19 cellular contexts compared by ENCODE assay signal in the genomic region with DNA sequence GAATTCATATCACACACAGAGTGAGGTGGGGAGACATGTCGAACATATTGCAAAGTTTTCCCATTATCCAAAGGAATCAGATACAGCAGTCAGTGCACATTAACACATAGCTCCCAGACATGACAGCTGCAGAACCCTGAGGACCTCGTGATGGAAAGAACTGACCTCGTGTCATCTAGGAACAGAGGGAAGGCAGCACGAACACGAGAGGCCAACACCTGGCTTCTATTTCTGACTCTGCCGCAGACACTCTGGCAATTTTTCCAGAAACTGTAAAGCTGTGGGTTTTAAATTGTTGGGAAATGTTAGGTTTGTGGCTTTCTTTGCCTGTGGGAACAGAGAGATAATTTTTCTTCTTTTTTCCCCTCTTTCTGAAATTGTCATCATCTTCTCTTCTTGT.
DNase-seq lines count a peak whose midpoint lies in the region; ATAC-seq and TF ChIP-seq lines count a peak whose summit lies in the region.
"Had no signal": no experiment of that assay in that cellular context is flagged by ENCODE, and none has a peak within 500 bp of the region (broad histone marks: within the 10 kb centered on the region; RNA-seq: fewer than 3 reads in every experiment).

No MANE protein-coding gene starts in this region.

- no peaks in the 10 kb centered on the region for H3K36me3 Mint-ChIP-seq in activated CD4-positive, alpha-beta T cell treated with anti-CD3 and anti-CD28 coated beads for 36 hours (ENCODE audit: low read depth)

- POLR2A ChIA-PET in activated CD4-positive, alpha-beta T cell treated with anti-CD3 and anti-CD28 coated beads for 36 hours (lab: Charles Lee) = no interaction called here

- H3K9me3 ChIP-seq in prostate gland = no peaks in the 10 kb centered on the region
- H3K9me3 ChIP-seq: Caco-2 had no signal

- no peaks in the 10 kb centered on the region for H3K4me1 ChIP-seq in prostate gland (replicated peaks)
- H3K4me1 ChIP-seq: Caco-2 had no signal

- DNase-seq in DMS 273 (lab: John Stamatoyannopoulos, UW; ENCODE audit: unreplicated experiment) = peak; percentile 3
- no peak for DNase-seq in DMS 273 treated with DMSO at 0.1 percent for 48 hours (lab: John Stamatoyannopoulos, UW)
- peak; percentile 10 for DNase-seq in astrocyte of the spinal cord (ENCODE audit: low read depth, low spot score)
- peak; percentile 92 for DNase-seq in myocyte (ENCODE audit: low read depth)
- no peak for DNase-seq in prostate gland (ENCODE audit: low spot score)
- DNase-seq in activated CD4-positive, alpha-beta T cell treated with anti-CD3 and anti-CD28 coated beads for 36 hours = no peak
- DNase-seq: Caco-2, DMS79 treated with DMSO at 0.1 percent for 48 hours, GDM1, NCI-H1092 treated with DMSO at 0.1 percent for 48 hours, NCI-H1694 treated with DMSO at 0.1 percent for 48 hours, NCI-H69, PC-3 had no signal

- TF ChIP-seq CTCF in astrocyte of the spinal cord (IDR thresholded peaks at IDR 0.05; ENCODE audit: low read depth, low read length) (no peak), prostate gland (IDR thresholded peaks at IDR 0.05) (no peak)

- no peak overlapping the region for H3K4me3 Mint-ChIP-seq in activated CD4-positive, alpha-beta T cell treated with anti-CD3 and anti-CD28 coated beads for 36 hours

- CTCF ChIA-PET in activated CD4-positive, alpha-beta T cell treated with anti-CD3 and anti-CD28 coated beads for 36 hours (lab: Charles Lee) = no interaction called here

- H3K27me3 ChIP-seq in prostate gland (replicated peaks; ENCODE audit: insufficient read depth) = no peaks in the 10 kb centered on the region

- no peak for TF ChIP-seq POLR2A in prostate gland (IDR thresholded peaks at IDR 0.05)

- H3K27ac Mint-ChIP-seq in activated CD4-positive, alpha-beta T cell treated with anti-CD3 and anti-CD28 coated beads for 36 hours = no peak overlapping the region

- 81% methylated on average over 6 of the region's 6 CpGs for WGBS in prostate gland

- H3K4me3 ChIP-seq in astrocyte of the spinal cord (ENCODE audit: low read depth, low read length) = no peak overlapping the region
- H3K4me3 ChIP-seq in prostate gland = no peak overlapping the region
- H3K4me3 ChIP-seq: K562 had no signal

- peaks cover 2% of the 10 kb centered on the region for H3K27me3 Mint-ChIP-seq in activated CD4-positive, alpha-beta T cell treated with anti-CD3 and anti-CD28 coated beads for 36 hours

- no peaks in the 10 kb centered on the region for H3K4me1 Mint-ChIP-seq in activated CD4-positive, alpha-beta T cell treated with anti-CD3 and anti-CD28 coated beads for 36 hours

- in situ Hi-C loops in astrocyte of the spinal cord (cut with HindIII; ENCODE audit: low sequenced_read_pairs) = no loop called here

- H3K27ac ChIP-seq in prostate gland = no peak overlapping the region
- H3K27ac ChIP-seq: 22Rv1, C4-2B, HL-60 had no signal

- no peaks in the 10 kb centered on the region for H3K36me3 ChIP-seq in prostate gland

- ATAC-seq in GM18511 (IDR thresholded peaks at IDR 0.05; ENCODE audit: unreplicated experiment) = no peak
- no peak for ATAC-seq in HG03342 (IDR thresholded peaks at IDR 0.05; ENCODE audit: unreplicated experiment)
- ATAC-seq in activated CD4-positive, alpha-beta T cell treated with anti-CD3 and anti-CD28 coated beads for 36 hours = no peak
- ATAC-seq: K562, PC-3 had no signal

- intact Hi-C loops in prostate gland (cut with DNase I) = no loop called here
- intact Hi-C loops in activated CD4-positive, alpha-beta T cell treated with anti-CD3 and anti-CD28 coated beads for 36 hours (cut with DNase I, micrococcal nuclease) = no loop called here

- peaks cover 4% of the 10 kb centered on the region for H3K9me3 Mint-ChIP-seq in activated CD4-positive, alpha-beta T cell treated with anti-CD3 and anti-CD28 coated beads for 36 hours (ENCODE audit: low read depth)

Comparison
In these comparisons a context has a peak if more than half of its experiments do, and no peak if none do; other contexts are left out.
1. DNase-seq: peak in DMS 273 (single experiment), astrocyte of the spinal cord (single experiment) and myocyte (single experiment); none in DMS 273 treated with DMSO at 0.1 percent for 48 hours (single experiment), prostate gland (single experiment) and activated CD4-positive, alpha-beta T cell treated with anti-CD3 and anti-CD28 coated beads for 36 hours (single experiment).